In genomic region chr7:100477871-100478248, GRCh38 we compare ENCODE assay signal across 8 cellular contexts. TPM values are rescaled to one million over a fixed set of nuclear protein-coding genes. Genes with fewer than 3 reads are reported as not detected.
DNase-seq lines count a peak whose midpoint lies in the region; TF ChIP-seq lines count a peak whose summit lies in the region.

No MANE protein-coding gene starts in this region.

- peak overlapping the region; percentile 80 for H3K9ac ChIP-seq in SK-N-MC (ENCODE audit: insufficient read length)

- no peak for TF ChIP-seq EP300 in sigmoid colon (IDR thresholded peaks at IDR 0.05)

- TF ChIP-seq CTCF in GM06990 (IDR thresholded peaks at IDR 0.05; ENCODE audit: insufficient read depth, low read length, poor library complexity, severe bottlenecking) (no peak), fibroblast of the aortic adventitia (IDR thresholded peaks at IDR 0.05; ENCODE audit: insufficient read depth, low read length) (no peak), sigmoid colon (IDR thresholded peaks at IDR 0.05) (no peak)

- H3K4me3 ChIP-seq in GM06990 (replicated peaks; ENCODE audit: low read depth, low read length) = peak overlapping the region; percentile 92
- H3K4me3 ChIP-seq in SK-N-MC = peak overlapping the region; percentile 97
- H3K4me3 ChIP-seq in fibroblast of the aortic adventitia (ENCODE audit: low read depth, low read length) = peak overlapping the region; percentile 93
- H3K4me3 ChIP-seq in sigmoid colon = peak overlapping the region; percentile 64 to 100 (median 90)

- peaks cover 0 to 62% (median 61%) of the 10 kb centered on the region in 4 donors for H3K4me1 ChIP-seq in sigmoid colon

- intact Hi-C loops in sigmoid colon (cut with DNase I) = loop anchor here (2.0 to 10.0 kb wide), 2 partner anchors 63 to 387 kb away; partner anchors contain the start of gene TRIP6

- H3K27ac ChIP-seq in SK-N-MC (no peak overlapping the region; the same call in 1 of the 2 replicates), sigmoid colon (peak overlapping the region; percentile 93 to 96 (median 94))

- 1% methylated on average over 16 of the region's 16 CpGs for WGBS in sigmoid colon, 2 donors

- H3K36me3 ChIP-seq in GM06990 (ENCODE audit: control insufficient read depth, insufficient read depth, low read length) (peaks cover 12% of the 10 kb centered on the region), SK-N-MC (ENCODE audit: insufficient read depth, low read length) (peaks cover 7% of the 10 kb centered on the region; the same call in 1 of the 2 replicates), sigmoid colon (peaks cover 6 to 21% (median 15%) of the 10 kb centered on the region in 4 donors)

- H3K27me3 ChIP-seq in GM06990 (replicated peaks; ENCODE audit: control insufficient read depth, insufficient read depth, low read length) = no peaks in the 10 kb centered on the region
- no peaks in the 10 kb centered on the region for H3K27me3 ChIP-seq in sigmoid colon

- H3K9me3 ChIP-seq in SK-N-MC (ENCODE audit: low read depth, low read length) = no peaks in the 10 kb centered on the region
- H3K9me3 ChIP-seq in sigmoid colon = no peaks in the 10 kb centered on the region

- DNase-seq in GM06990 (ENCODE audit: extremely low read depth, insufficient read length) = peak; percentile 70
- DNase-seq in SK-N-MC (ENCODE audit: low read depth, low spot score) = no peak
- DNase-seq in fibroblast of the aortic adventitia (ENCODE audit: low read depth) = no peak
- DNase-seq in sigmoid colon = no peak
- DNase-seq in OCI-M2 (lab: John Stamatoyannopoulos, UW; ENCODE audit: unreplicated experiment) = no peak
- DNase-seq in epidermal melanocyte (ENCODE audit: insufficient read length, low spot score) = no peak
- DNase-seq in SIG-M5 (lab: John Stamatoyannopoulos, UW) = no peak
- DNase-seq in LoVo (ENCODE audit: low spot score) = no peak

- no peak for TF ChIP-seq POLR2A in sigmoid colon (IDR thresholded peaks at IDR 0.05)

RNA-seq across cellular contexts. Expression of gene TSC22D4, which starts 1.2 kb away (rescaled TPM):
- total RNA-seq in fibroblast of the aortic adventitia (ENCODE audit: low replicate concordance) (25.6 and 31.6 TPM in 2 replicates), sigmoid colon (10 to 100 TPM; 24.4 to 31.6 (median 28.5) TPM)
- 10 to 100 TPM; 46.8 to 53.5 (median 51.1) TPM for polyA plus RNA-seq in sigmoid colon

RNA-seq across cellular contexts. Expression of gene NYAP1, which starts 5.9 kb away (rescaled TPM):
- 0.81 and 5.6 TPM in 2 replicates for total RNA-seq in fibroblast of the aortic adventitia (ENCODE audit: low replicate concordance)
- total RNA-seq in sigmoid colon = 1 to 10 TPM; 1.1 to 1.5 (median 1.4) TPM
- polyA plus RNA-seq in sigmoid colon = 1 to 10 TPM in 1 of 3 donors, under 1 TPM in 1, not detected in 1; 0.23 to 1.6 TPM

RNA-seq across cellular contexts. Expression of gene SPACDR, which starts 13.8 kb away (rescaled TPM):
- total RNA-seq in fibroblast of the aortic adventitia (ENCODE audit: low replicate concordance) (0.27 TPM in 1 of 2 replicates, not detected in the other), sigmoid colon (under 1 TPM in 1 of 4 donors, not detected in 3; 0.95 TPM)
- polyA plus RNA-seq in sigmoid colon = under 1 TPM in 1 of 3 donors, not detected in 2; 0.63 TPM

RNA-seq across cellular contexts. Expression of gene PPP1R35, which starts 41.6 kb away (rescaled TPM):
- total RNA-seq in fibroblast of the aortic adventitia (ENCODE audit: low replicate concordance) (8.8 and 9.2 TPM in 2 replicates), sigmoid colon (10 to 100 TPM; 17.4 to 42.6 (median 35.2) TPM)
- 10 to 100 TPM; 28.2 to 45.5 (median 31.4) TPM for polyA plus RNA-seq in sigmoid colon

RNA-seq across cellular contexts. Expression of gene MEPCE, which starts 48.2 kb away (rescaled TPM):
- total RNA-seq in fibroblast of the aortic adventitia (ENCODE audit: low replicate concordance) (48.0 and 49.6 TPM in 2 replicates), sigmoid colon (10 to 100 TPM; 20.0 to 29.7 (median 25.5) TPM)
- 10 to 100 TPM; 18.0 to 32.1 (median 19.7) TPM for polyA plus RNA-seq in sigmoid colon
